In the genomic region with DNA sequence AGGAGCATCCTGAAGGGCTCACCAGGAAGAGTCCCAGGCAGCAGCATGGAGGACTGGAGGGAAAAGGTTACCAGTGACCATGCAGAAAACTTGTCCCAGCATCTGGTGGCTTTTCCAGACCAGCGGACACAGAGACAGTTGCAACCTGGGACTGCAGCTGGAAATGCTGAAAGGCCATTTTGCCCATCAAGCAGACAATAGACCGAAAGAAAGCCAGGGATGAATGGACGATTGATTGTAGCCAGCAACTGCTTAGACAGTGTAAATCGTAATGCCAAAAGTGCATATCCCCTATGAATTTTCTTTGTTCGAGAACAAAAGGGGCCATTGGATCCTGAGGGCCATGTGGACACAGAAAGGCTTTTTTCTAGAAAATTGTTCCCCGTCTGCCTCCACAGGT, we compare ENCODE assay signal across 11 cellular contexts.
"Had no signal": no experiment of that assay in that cellular context is flagged by ENCODE, and none has a peak within 500 bp of the region (broad histone marks: within the 10 kb centered on the region; RNA-seq: fewer than 3 reads in every experiment).

No MANE protein-coding gene starts in this region.

- FAIRE-seq: astrocyte had no signal

- H3K36me3 Mint-ChIP-seq: type B pancreatic cell had no signal

- H3K4me3 Mint-ChIP-seq: activated naive CD4-positive, alpha-beta T cell treated with anti-CD3 and anti-CD28 coated beads for 36 hours; activated naive CD8-positive, alpha-beta T cell treated with anti-CD3 and anti-CD28 coated beads, Interleukin-2, amount 50 U/mL, for 24 hours; activated T-helper 17 cell treated with anti-CD3 and anti-CD28 coated beads, Interleukin-2, amount 50 U/mL, for 72 hours; nephron progenitor cell; stimulated activated effector memory CD8-positive, alpha-beta T cell treated with anti-CD3 and anti-CD28 coated beads, Interleukin-12 subunit alpha, Interleukin-12 subunit beta, amount 100 ng/mL, for 72 hours; type B pancreatic cell had no signal

- H3K9me3 Mint-ChIP-seq: activated naive CD4-positive, alpha-beta T cell treated with anti-CD3 and anti-CD28 coated beads for 36 hours; activated naive CD8-positive, alpha-beta T cell treated with anti-CD3 and anti-CD28 coated beads, Interleukin-2, amount 50 U/mL, for 24 hours; activated T-helper 17 cell treated with anti-CD3 and anti-CD28 coated beads, Interleukin-2, amount 50 U/mL, for 72 hours; nephron progenitor cell; stimulated activated effector memory CD8-positive, alpha-beta T cell treated with anti-CD3 and anti-CD28 coated beads, Interleukin-12 subunit alpha, Interleukin-12 subunit beta, amount 100 ng/mL, for 72 hours; type B pancreatic cell had no signal

- H3K27me3 Mint-ChIP-seq: activated naive CD8-positive, alpha-beta T cell treated with anti-CD3 and anti-CD28 coated beads, Interleukin-2, amount 50 U/mL, for 24 hours; activated T-helper 17 cell treated with anti-CD3 and anti-CD28 coated beads, Interleukin-2, amount 50 U/mL, for 72 hours; type B pancreatic cell had no signal

- H3K4me1 Mint-ChIP-seq: activated naive CD8-positive, alpha-beta T cell treated with anti-CD3 and anti-CD28 coated beads, Interleukin-2, amount 50 U/mL, for 24 hours; activated T-helper 17 cell treated with anti-CD3 and anti-CD28 coated beads, Interleukin-2, amount 50 U/mL, for 72 hours; stimulated activated effector memory CD8-positive, alpha-beta T cell treated with anti-CD3 and anti-CD28 coated beads, Interleukin-12 subunit alpha, Interleukin-12 subunit beta, amount 100 ng/mL, for 72 hours had no signal

- ATAC-seq: activated naive CD8-positive, alpha-beta T cell treated with anti-CD3 and anti-CD28 coated beads, Interleukin-2, amount 50 U/mL, for 24 hours; activated T-helper 17 cell treated with anti-CD3 and anti-CD28 coated beads, Interleukin-2, amount 50 U/mL, for 72 hours; gastroesophageal sphincter; stimulated activated effector memory CD8-positive, alpha-beta T cell treated with anti-CD3 and anti-CD28 coated beads, Interleukin-12 subunit alpha, Interleukin-12 subunit beta, amount 100 ng/mL, for 72 hours had no signal

- DNase-seq: activated naive CD4-positive, alpha-beta T cell treated with anti-CD3 and anti-CD28 coated beads for 36 hours; activated naive CD8-positive, alpha-beta T cell treated with anti-CD3 and anti-CD28 coated beads, Interleukin-2, amount 50 U/mL, for 24 hours; activated T-cell treated with anti-CD3 and anti-CD28 coated beads for 4 hours; erythroblast; nephron progenitor cell; ovary had no signal

- H3K27ac Mint-ChIP-seq: activated naive CD4-positive, alpha-beta T cell treated with anti-CD3 and anti-CD28 coated beads for 36 hours; activated naive CD8-positive, alpha-beta T cell treated with anti-CD3 and anti-CD28 coated beads, Interleukin-2, amount 50 U/mL, for 24 hours; activated T-helper 17 cell treated with anti-CD3 and anti-CD28 coated beads, Interleukin-2, amount 50 U/mL, for 72 hours; nephron progenitor cell; stimulated activated effector memory CD8-positive, alpha-beta T cell treated with anti-CD3 and anti-CD28 coated beads, Interleukin-12 subunit alpha, Interleukin-12 subunit beta, amount 100 ng/mL, for 72 hours; type B pancreatic cell had no signal
